Comparison of ENCODE assay signal across 8 cellular contexts in the genomic region with DNA sequence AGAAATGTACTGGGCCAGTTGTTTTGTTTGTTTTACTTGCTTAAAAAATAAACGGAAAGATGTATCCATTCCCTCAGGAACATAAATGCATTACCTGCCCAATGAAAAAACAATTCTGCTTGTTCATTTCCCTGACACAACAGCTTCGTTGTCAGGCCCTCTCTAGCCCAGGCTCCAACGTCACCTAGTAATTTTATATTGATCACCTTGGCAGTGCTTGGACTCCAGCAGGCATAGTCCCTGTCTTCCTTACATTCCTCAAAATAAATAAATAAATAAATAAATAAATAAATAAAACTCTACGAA. TPM values are rescaled to one million over a fixed set of nuclear protein-coding genes. Genes with fewer than 3 reads are reported as not detected.
DNase-seq lines count a peak whose midpoint lies in the region; ATAC-seq, FAIRE-seq and TF ChIP-seq lines count a peak whose summit lies in the region.

No MANE protein-coding gene starts in this region.

- H3K4me2 ChIP-seq in hepatocyte, result peak overlapping the region; percentile 74

- FAIRE-seq in GM12891 (lab: Jason Lieb, UNC), result no peak

- under 1% methylated on average over 4 of the region's 4 CpGs for WGBS in hepatocyte (ENCODE audit: low lambda C conversion rate, missing lambda C conversion rate)

- H3K4me1 Mint-ChIP-seq in activated CD4-positive, alpha-beta T cell treated with anti-CD3 and anti-CD28 coated beads, Interleukin-2, amount 10 ng/mL, durations not matched to agents 24 days and 14 days, result peaks cover 32% of the 10 kb centered on the region
- H3K4me1 Mint-ChIP-seq in stimulated activated naive B cell treated with anti-CD40 and anti-IgM and Interleukin-4, amounts not matched to agents 10 μg/mL and 1 μg/mL and 100 μg/mL, for 72 hours, result peaks cover 9 to 29% of the 10 kb centered on the region in 2 donors

- H3K4me3 Mint-ChIP-seq in activated CD4-positive, alpha-beta T cell treated with anti-CD3 and anti-CD28 coated beads, Interleukin-2, amount 10 ng/mL, durations not matched to agents 24 days and 14 days, result peak overlapping the region; percentile 89
- peak overlapping the region; percentile 93 to 99 for H3K4me3 Mint-ChIP-seq in stimulated activated naive B cell treated with anti-CD40 and anti-IgM and Interleukin-4, amounts not matched to agents 10 μg/mL and 1 μg/mL and 100 μg/mL, for 72 hours

- peak; percentile 70 for DNase-seq in activated CD4-positive, alpha-beta T cell treated with anti-CD3 and anti-CD28 coated beads, Interleukin-2, amount 10 ng/mL, durations not matched to agents 24 days and 14 days
- no peak for DNase-seq in activated CD4-positive, alpha-beta T cell treated with anti-CD3 and anti-CD28 coated beads, Interleukin-2, amount 50 U/mL, for 1 hour
- no peak for DNase-seq in WERI-Rb-1
- DNase-seq in hepatocyte (ENCODE audit: low spot score), result peak; percentile 6
- DNase-seq in stimulated activated naive B cell treated with anti-CD40 and anti-IgM and Interleukin-4, amounts not matched to agents 10 μg/mL and 1 μg/mL and 100 μg/mL, for 72 hours, result no peak
- no peak for DNase-seq in GM12891 (ENCODE audit: insufficient read length, low spot score)

- no peaks in the 10 kb centered on the region for H3K9me2 ChIP-seq in hepatocyte (replicated peaks; ENCODE audit: insufficient read depth)

- H3K27me3 ChIP-seq in WERI-Rb-1 (ENCODE audit: insufficient read depth, low read depth, severe bottlenecking) (no peaks in the 10 kb centered on the region), hepatocyte (no peaks in the 10 kb centered on the region)

- H3K27ac Mint-ChIP-seq in activated CD4-positive, alpha-beta T cell treated with anti-CD3 and anti-CD28 coated beads, Interleukin-2, amount 10 ng/mL, durations not matched to agents 24 days and 14 days, result peak overlapping the region; percentile 74
- H3K27ac Mint-ChIP-seq in stimulated activated naive B cell treated with anti-CD40 and anti-IgM and Interleukin-4, amounts not matched to agents 10 μg/mL and 1 μg/mL and 100 μg/mL, for 72 hours, result peak overlapping the region; percentile 91

- H3K9me3 Mint-ChIP-seq in activated CD4-positive, alpha-beta T cell treated with anti-CD3 and anti-CD28 coated beads, Interleukin-2, amount 10 ng/mL, durations not matched to agents 24 days and 14 days, result no peaks in the 10 kb centered on the region
- no peaks in the 10 kb centered on the region for H3K9me3 Mint-ChIP-seq in stimulated activated naive B cell treated with anti-CD40 and anti-IgM and Interleukin-4, amounts not matched to agents 10 μg/mL and 1 μg/mL and 100 μg/mL, for 72 hours

- ATAC-seq in stimulated activated naive B cell treated with anti-CD40 and anti-IgM and Interleukin-4, amounts not matched to agents 10 μg/mL and 1 μg/mL and 100 μg/mL, for 72 hours (replicated peaks), result no peak
- ATAC-seq in HG03439 (IDR thresholded peaks at IDR 0.05; ENCODE audit: unreplicated experiment) (no peak), HG02970 (IDR thresholded peaks at IDR 0.05; ENCODE audit: low FRiP score, unreplicated experiment) (no peak)

- peaks cover 80% of the 10 kb centered on the region for H3K79me2 ChIP-seq in hepatocyte

- peaks cover 19% of the 10 kb centered on the region for H4K20me1 ChIP-seq in hepatocyte (ENCODE audit: insufficient read depth, poor library complexity, severe bottlenecking)

- no peaks in the 10 kb centered on the region for H3K27me3 Mint-ChIP-seq in activated CD4-positive, alpha-beta T cell treated with anti-CD3 and anti-CD28 coated beads, Interleukin-2, amount 10 ng/mL, durations not matched to agents 24 days and 14 days
- H3K27me3 Mint-ChIP-seq in stimulated activated naive B cell treated with anti-CD40 and anti-IgM and Interleukin-4, amounts not matched to agents 10 μg/mL and 1 μg/mL and 100 μg/mL, for 72 hours, result no peaks in the 10 kb centered on the region

- no peaks in the 10 kb centered on the region for H3K9me3 ChIP-seq in WERI-Rb-1 (ENCODE audit: severe bottlenecking)
- no peaks in the 10 kb centered on the region for H3K9me3 ChIP-seq in hepatocyte (ENCODE audit: low read depth)

- peak overlapping the region; percentile 47 for H2AFZ ChIP-seq in hepatocyte

- no peak for TF ChIP-seq POLR2A in GM12891 (IDR thresholded peaks at IDR 0.05; ENCODE audit: low read depth, low read length)

- TF ChIP-seq CTCF in WERI-Rb-1 (IDR thresholded peaks at IDR 0.05; ENCODE audit: low read depth, low read length) (no peak), hepatocyte (IDR thresholded peaks at IDR 0.05; ENCODE audit: poor library complexity) (no peak)

- peak overlapping the region; percentile 90 for H3K4me3 ChIP-seq in WERI-Rb-1 (ENCODE audit: low read depth, low read length)
- H3K4me3 ChIP-seq in hepatocyte, result peak overlapping the region; percentile 58

- H3K36me3 ChIP-seq in WERI-Rb-1 (peaks cover 8% of the 10 kb centered on the region), hepatocyte (replicated peaks; ENCODE audit: insufficient read depth, low read depth) (no peaks in the 10 kb centered on the region)

- intact Hi-C loops in activated CD4-positive, alpha-beta T cell treated with anti-CD3 and anti-CD28 coated beads, Interleukin-2, amount 10 ng/mL, durations not matched to agents 24 days and 14 days (cut with micrococcal nuclease), result loop anchor here (2.0 to 10.0 kb wide), 7 partner anchors 37 to 1901 kb away; partner anchors contain the start of genes FH and KIF26B

- peaks cover 4% of the 10 kb centered on the region for H3K4me1 ChIP-seq in hepatocyte (ENCODE audit: insufficient read depth)

- H3K27ac ChIP-seq in WERI-Rb-1 (peak overlapping the region; percentile 97), hepatocyte (peak overlapping the region; percentile 86)

- H3K36me3 Mint-ChIP-seq in activated CD4-positive, alpha-beta T cell treated with anti-CD3 and anti-CD28 coated beads, Interleukin-2, amount 10 ng/mL, durations not matched to agents 24 days and 14 days (ENCODE audit: low read depth), result peaks cover 4% of the 10 kb centered on the region
- H3K36me3 Mint-ChIP-seq in stimulated activated naive B cell treated with anti-CD40 and anti-IgM and Interleukin-4, amounts not matched to agents 10 μg/mL and 1 μg/mL and 100 μg/mL, for 72 hours, result peaks cover 5 to 6% of the 10 kb centered on the region in 2 donors

TF ChIP-seq in GM12891, 5 proteins besides CTCF, POLR2A, EP300 and RAD21:
- TF ChIP-seq POU2F2 (IDR thresholded peaks at IDR 0.05; ENCODE audit: low read depth, low read length) (no peak), POLR2AphosphoS5 (IDR thresholded peaks at IDR 0.05; ENCODE audit: low read depth, low read length) (no peak), SPI1 (IDR thresholded peaks at IDR 0.05; ENCODE audit: low read depth, low read length) (no peak), TAF1 (IDR thresholded peaks at IDR 0.05; ENCODE audit: low read depth, low read length) (no peak), PAX5 (IDR thresholded peaks at IDR 0.05; ENCODE audit: insufficient read depth, low read length, severe bottlenecking) (no peak)

RNA-seq across cellular contexts. Expression of gene CEP170, which starts 1.2 kb away (rescaled TPM):
- 47.2 and 53.4 TPM in 2 replicates for total RNA-seq in activated CD4-positive, alpha-beta T cell treated with anti-CD3 and anti-CD28 coated beads, Interleukin-2, amount 10 ng/mL, durations not matched to agents 24 days and 14 days
- 31.4 and 37.3 TPM in 2 replicates for total RNA-seq in hepatocyte
- 22.9 and 25.9 TPM in 2 replicates for polyA plus RNA-seq in hepatocyte
- 14.7 TPM for polyA plus RNA-seq in GM12891 (2012; ENCODE audit: low read depth, missing spikeins)

RNA-seq across cellular contexts. Expression of gene SDCCAG8, which starts 2.0 kb away (rescaled TPM):
- 16.5 and 23.6 TPM in 2 replicates for total RNA-seq in activated CD4-positive, alpha-beta T cell treated with anti-CD3 and anti-CD28 coated beads, Interleukin-2, amount 10 ng/mL, durations not matched to agents 24 days and 14 days
- 28.3 and 30.1 TPM in 2 replicates for total RNA-seq in hepatocyte
- 38.9 and 39.3 TPM in 2 replicates for polyA plus RNA-seq in hepatocyte
- polyA plus RNA-seq in GM12891 (2012; ENCODE audit: low read depth, missing spikeins), result 12.8 TPM

Comparison
In these comparisons a context has a peak if more than half of its experiments do, and no peak if none do; other contexts are left out.
1. DNase-seq: peak in activated CD4-positive, alpha-beta T cell treated with anti-CD3 and anti-CD28 coated beads, Interleukin-2, amount 10 ng/mL, durations not matched to agents 24 days and 14 days (single experiment) and hepatocyte (single experiment); none in activated CD4-positive, alpha-beta T cell treated with anti-CD3 and anti-CD28 coated beads, Interleukin-2, amount 50 U/mL, for 1 hour (single experiment), WERI-Rb-1 (single experiment), stimulated activated naive B cell treated with anti-CD40 and anti-IgM and Interleukin-4, amounts not matched to agents 10 μg/mL and 1 μg/mL and 100 μg/mL, for 72 hours (single experiment) and GM12891 (single experiment).